8 cellular contexts compared by ENCODE assay signal in genomic region chr1:161198206-161198876, GRCh38. TPM values are rescaled to one million over a fixed set of nuclear protein-coding genes. Genes with fewer than 3 reads are reported as not detected.
DNase-seq lines count a peak whose midpoint lies in the region; ATAC-seq and TF ChIP-seq lines count a peak whose summit lies in the region.

No MANE protein-coding gene starts in this region.

- no peak overlapping the region for H3K27ac Mint-ChIP-seq in stimulated activated memory B cell treated with anti-CD40 and anti-IgM and Interleukin-4, amounts not matched to agents 10 μg/mL and 1 μg/mL and 100 μg/mL, for 72 hours

- DNase-seq in GM23248 (peak; percentile 75), SJCRH30 (peak; percentile 76 to 85), psoas muscle (peak; percentile 59 to 76), CD1c-positive myeloid dendritic cell (ENCODE audit: extremely low spot score) (no peak)
- DNase-seq in stimulated activated CD4-positive, alpha-beta T cell treated with anti-CD3 and anti-CD28 coated beads, Interleukin-12 subunit alpha, Interleukin-12 subunit beta, amount 100 ng/mL, for 4 hours = no peak

- ATAC-seq in gastroesophageal sphincter = no peak
- ATAC-seq in psoas muscle = peak in 3 of 4 donors; percentile 7 to 21 (median 10)
- no peak for ATAC-seq in stimulated activated memory B cell treated with anti-CD40 and anti-IgM and Interleukin-4, amounts not matched to agents 10 μg/mL and 1 μg/mL and 100 μg/mL, for 72 hours
- ATAC-seq in HG03135 (IDR thresholded peaks at IDR 0.05; ENCODE audit: unreplicated experiment) = no peak

- TF ChIP-seq EP300 in gastroesophageal sphincter (IDR thresholded peaks at IDR 0.05) = no peak

- peaks cover 51% of the 10 kb centered on the region for H3K4me1 ChIP-seq in GM23248 (ENCODE audit: insufficient read depth)
- peaks cover 26% of the 10 kb centered on the region for H3K4me1 ChIP-seq in SJCRH30
- peaks cover 0 to 91% (median 46%) of the 10 kb centered on the region in 3 donors for H3K4me1 ChIP-seq in gastroesophageal sphincter
- H3K4me1 ChIP-seq in psoas muscle = peaks cover 22% of the 10 kb centered on the region

- H3K9me3 ChIP-seq in GM23248 (ENCODE audit: low read depth) (no peaks in the 10 kb centered on the region), SJCRH30 (replicated peaks) (no peaks in the 10 kb centered on the region), gastroesophageal sphincter (no peaks in the 10 kb centered on the region), psoas muscle (no peaks in the 10 kb centered on the region)

- H3K9ac ChIP-seq in GM23248 = peak overlapping the region; percentile 98

- H3K4me3 ChIP-seq in GM23248 = peak overlapping the region; percentile 82
- peak overlapping the region; percentile 57 for H3K4me3 ChIP-seq in SJCRH30
- H3K4me3 ChIP-seq in gastroesophageal sphincter = peak overlapping the region; percentile 0 to 50
- H3K4me3 ChIP-seq in psoas muscle = peak overlapping the region; percentile 64

- no peaks in the 10 kb centered on the region for H4K20me1 ChIP-seq in GM23248 (ENCODE audit: insufficient read depth)

- no peaks in the 10 kb centered on the region for H3K9me2 ChIP-seq in GM23248 (ENCODE audit: insufficient read depth)

- WGBS in GM23248 (ENCODE audit: low coverage in 1 of 2, low lambda C conversion rate in 2 of 2, missing lambda C conversion rate in 2 of 2), 2 experiments = 1 to 2% methylated on average over 19 to 20 of the region's 20 CpGs
- no CpG with 5 or more reads among the region's 20 CpGs for WGBS in gastroesophageal sphincter (ENCODE audit: low coverage in 1 of 2), 2 donors
- 8 to 9% (median 8%) methylated on average over 20 of the region's 20 CpGs for WGBS in psoas muscle, 3 donors

- H3K79me2 ChIP-seq in GM23248 (ENCODE audit: insufficient read depth) = peaks cover 49% of the 10 kb centered on the region

- no peaks in the 10 kb centered on the region for H3K27me3 Mint-ChIP-seq in stimulated activated memory B cell treated with anti-CD40 and anti-IgM and Interleukin-4, amounts not matched to agents 10 μg/mL and 1 μg/mL and 100 μg/mL, for 72 hours

- TF ChIP-seq POLR2A in gastroesophageal sphincter (IDR thresholded peaks at IDR 0.05) = no peak

- H3K36me3 ChIP-seq in GM23248 (ENCODE audit: low read depth) (0 out of 2 replicates have a peak, but pooled peaks cover 5% of the 10 kb centered on the region), SJCRH30 (peaks cover 10% of the 10 kb centered on the region), gastroesophageal sphincter (peaks cover 0 to 4% of the 10 kb centered on the region in 2 donors), psoas muscle (ENCODE audit: insufficient read depth in 1 of 2, low read depth in 1 of 2) (peaks cover 0 to 2% of the 10 kb centered on the region in 2 donors)

- H3K27me3 ChIP-seq in GM23248 (replicated peaks; ENCODE audit: insufficient read depth) (no peaks in the 10 kb centered on the region), SJCRH30 (no peaks in the 10 kb centered on the region), gastroesophageal sphincter (no peaks in the 10 kb centered on the region), psoas muscle (ENCODE audit: insufficient read depth in 3 of 3, low read length in 2 of 3) (no peaks in the 10 kb centered on the region)

- H3K27ac ChIP-seq in GM23248 = peak overlapping the region; percentile 100
- peak overlapping the region; percentile 93 for H3K27ac ChIP-seq in SJCRH30
- peak overlapping the region; percentile 2 to 96 (median 95) for H3K27ac ChIP-seq in gastroesophageal sphincter
- peak overlapping the region; percentile 78 for H3K27ac ChIP-seq in psoas muscle

- intact Hi-C loops in psoas muscle (cut with DNase I) = no loop called here

- TF ChIP-seq CTCF in gastroesophageal sphincter (IDR thresholded peaks at IDR 0.05) (no peak), psoas muscle (IDR thresholded peaks at IDR 0.05) (no peak)

- H2AFZ ChIP-seq in GM23248 = peak overlapping the region; percentile 76

- H3F3A ChIP-seq in GM23248 (ENCODE audit: insufficient read depth) = peaks cover 33% of the 10 kb centered on the region

- no peaks in the 10 kb centered on the region for H3K9me3 Mint-ChIP-seq in stimulated activated memory B cell treated with anti-CD40 and anti-IgM and Interleukin-4, amounts not matched to agents 10 μg/mL and 1 μg/mL and 100 μg/mL, for 72 hours

- in situ Hi-C loops in GM23248 (cut with MboI) = no loop called here

- H3K4me2 ChIP-seq in GM23248 (ENCODE audit: unreplicated experiment) = peak overlapping the region; percentile 98

- peaks cover 30% of the 10 kb centered on the region for H3K4me1 Mint-ChIP-seq in stimulated activated memory B cell treated with anti-CD40 and anti-IgM and Interleukin-4, amounts not matched to agents 10 μg/mL and 1 μg/mL and 100 μg/mL, for 72 hours

- H3K4me3 Mint-ChIP-seq in stimulated activated memory B cell treated with anti-CD40 and anti-IgM and Interleukin-4, amounts not matched to agents 10 μg/mL and 1 μg/mL and 100 μg/mL, for 72 hours = no peak overlapping the region

- no peaks in the 10 kb centered on the region for H3K36me3 Mint-ChIP-seq in stimulated activated memory B cell treated with anti-CD40 and anti-IgM and Interleukin-4, amounts not matched to agents 10 μg/mL and 1 μg/mL and 100 μg/mL, for 72 hours

RNA-seq across cellular contexts. Expression of gene ADAMTS4, which starts 0.5 kb away (rescaled TPM):
- total RNA-seq in GM23248 (2014; rRNA removed; shearing (Covaris generic)) = 5.9 and 9.8 TPM in 2 replicates
- polyA plus RNA-seq in GM23248 (2016; fragmentation: Nextera tagmentation; extraction: Ambion mirVana) = 5.3 and 7.2 TPM in 2 replicates
- 9.6 and 11.0 TPM in 2 replicates for total RNA-seq in SJCRH30 (2014; rRNA removed; shearing (Covaris generic))
- 10 to 100 TPM in 1 of 4 donors, 1 to 10 TPM in 3; 3.7 to 60.6 (median 6.7) TPM for total RNA-seq in gastroesophageal sphincter
- 1 to 10 TPM; 1.3 to 8.9 (median 5.2) TPM for total RNA-seq in psoas muscle
- polyA plus RNA-seq in psoas muscle = 1 to 10 TPM in 1 of 3 donors, under 1 TPM in 2; 0.88 to 1.3 (median 0.92) TPM

RNA-seq across cellular contexts. Expression of gene NDUFS2, which starts 3.8 kb away (rescaled TPM):
- 104 and 125 TPM in 2 replicates for total RNA-seq in GM23248 (2014; rRNA removed; shearing (Covaris generic))
- polyA plus RNA-seq in GM23248 (2016; fragmentation: Nextera tagmentation; extraction: Ambion mirVana) (135 and 141 TPM in 2 replicates), psoas muscle (100 to 1,000 TPM; 207 to 270 (median 232) TPM)
- total RNA-seq in SJCRH30 (2014; rRNA removed; shearing (Covaris generic)) = 60.3 and 60.5 TPM in 2 replicates
- total RNA-seq in gastroesophageal sphincter (100 to 1,000 TPM in 2 of 4 donors, 10 to 100 TPM in 2; 93.4 to 121 (median 100) TPM), psoas muscle (100 to 1,000 TPM; 204 to 336 (median 272) TPM)

RNA-seq across cellular contexts. Expression of gene FCER1G, which starts 16.8 kb away (rescaled TPM):
- total RNA-seq in GM23248 (2014; rRNA removed; shearing (Covaris generic)) = not detected in 2 replicates
- polyA plus RNA-seq in GM23248 (2016; fragmentation: Nextera tagmentation; extraction: Ambion mirVana) = 0.49 TPM in 1 of 2 replicates, not detected in the other
- 0.28 and 0.30 TPM in 2 replicates for total RNA-seq in SJCRH30 (2014; rRNA removed; shearing (Covaris generic))
- total RNA-seq in gastroesophageal sphincter = 10 to 100 TPM in 3 of 4 donors, 1 to 10 TPM in 1; 6.4 to 74.6 (median 52.0) TPM
- 10 to 100 TPM in 2 of 4 donors, 1 to 10 TPM in 2; 3.3 to 11.3 (median 9.7) TPM for total RNA-seq in psoas muscle
- 10 to 100 TPM in 2 of 3 donors, 1 to 10 TPM in 1; 8.3 to 23.5 (median 12.4) TPM for polyA plus RNA-seq in psoas muscle

RNA-seq across cellular contexts. Expression of gene B4GALT3, which starts 21.0 kb away (rescaled TPM):
- total RNA-seq in GM23248 (2014; rRNA removed; shearing (Covaris generic)) = 33.3 and 34.5 TPM in 2 replicates
- polyA plus RNA-seq in GM23248 (2016; fragmentation: Nextera tagmentation; extraction: Ambion mirVana) = 30.6 and 31.3 TPM in 2 replicates
- 31.4 and 36.3 TPM in 2 replicates for total RNA-seq in SJCRH30 (2014; rRNA removed; shearing (Covaris generic))
- total RNA-seq in gastroesophageal sphincter = 10 to 100 TPM; 14.8 to 26.4 (median 19.5) TPM
- 10 to 100 TPM; 16.3 to 32.8 (median 28.9) TPM for total RNA-seq in psoas muscle
- 10 to 100 TPM; 29.3 to 48.1 (median 30.9) TPM for polyA plus RNA-seq in psoas muscle

RNA-seq across cellular contexts. Expression of gene APOA2, which starts 25.1 kb away (rescaled TPM):
- total RNA-seq in GM23248 (2014; rRNA removed; shearing (Covaris generic)) = not detected in 2 replicates
- polyA plus RNA-seq in GM23248 (2016; fragmentation: Nextera tagmentation; extraction: Ambion mirVana) (not detected in 2 replicates), psoas muscle (not detected)
- not detected in 2 replicates for total RNA-seq in SJCRH30 (2014; rRNA removed; shearing (Covaris generic))
- total RNA-seq in gastroesophageal sphincter (not detected), psoas muscle (under 1 TPM in 1 of 4 donors, not detected in 3; 0.86 TPM)

Comparison
In these comparisons a context has a peak if more than half of its experiments do, and no peak if none do; other contexts are left out.
1. DNase-seq: peak in GM23248 (single experiment), SJCRH30 (2 of 2) and psoas muscle (2 of 2); none in CD1c-positive myeloid dendritic cell (single experiment) and stimulated activated CD4-positive, alpha-beta T cell treated with anti-CD3 and anti-CD28 coated beads, Interleukin-12 subunit alpha, Interleukin-12 subunit beta, amount 100 ng/mL, for 4 hours (single experiment).
2. H3K4me3 ChIP-seq: peak in every context shown above with its lines; median percentile 82 in GM23248; 64 in psoas muscle; 57 in SJCRH30; 25 in gastroesophageal sphincter.
3. ATAC-seq: peak in psoas muscle (3 of 4); none in gastroesophageal sphincter (single experiment), stimulated activated memory B cell treated with anti-CD40 and anti-IgM and Interleukin-4, amounts not matched to agents 10 μg/mL and 1 μg/mL and 100 μg/mL, for 72 hours (single experiment) and HG03135 (single experiment).
4. Peak in every context shown above with its lines, with median percentiles within 50 percentile points of each other: H3K27ac ChIP-seq.